In the genomic region with DNA sequence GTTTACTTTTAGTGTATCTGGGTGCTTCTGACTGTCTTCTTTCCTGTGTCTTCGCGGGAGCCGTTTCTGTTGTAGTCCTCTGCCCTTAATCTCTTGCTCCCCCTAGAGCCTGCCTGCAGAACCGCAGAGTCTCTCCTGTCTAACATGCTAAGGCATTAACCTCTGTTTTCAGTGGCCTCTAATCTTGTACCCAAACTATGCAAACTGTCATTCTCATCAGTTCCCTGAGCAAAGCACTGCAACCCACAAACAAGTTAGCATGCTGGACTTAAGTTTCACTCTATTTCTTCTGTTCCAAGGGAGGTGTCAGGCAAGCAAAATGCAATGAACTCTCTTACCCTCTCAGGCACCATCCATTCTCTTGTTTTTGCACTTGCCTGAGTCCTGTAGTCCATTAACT, we compare ENCODE assay signal across 8 cellular contexts.
DNase-seq lines count a peak whose midpoint lies in the region; ATAC-seq and TF ChIP-seq lines count a peak whose summit lies in the region.

No MANE protein-coding gene starts in this region.

- in situ Hi-C loops in astrocyte of the spinal cord (cut with HindIII; ENCODE audit: low sequenced_read_pairs) = no loop called here

- H3K4me3 ChIP-seq in astrocyte of the spinal cord (ENCODE audit: low read depth, low read length) = no peak overlapping the region

- DNase-seq in D341Med (ENCODE audit: low spot score) (peak; percentile 46), Kasumi-1 (lab: John Stamatoyannopoulos, UW) (peak; percentile 9 to 25), astrocyte of the spinal cord (ENCODE audit: low read depth, low spot score) (peak; percentile 33), lung microvascular endothelial cell (ENCODE audit: low read depth in 2 of 2) (peak; percentile 54 to 61), NCI-H1436 (lab: John Stamatoyannopoulos, UW) (no peak)
- no peak for DNase-seq in stimulated activated CD4-positive, alpha-beta T cell treated with anti-CD3 and anti-CD28 coated beads, Interleukin-4, amount 100 ng/mL, for 1 hour
- no peak for DNase-seq in activated CD4-positive, alpha-beta T cell treated with anti-CD3 and anti-CD28 coated beads, Interleukin-2, amount 50 U/mL, for 1 hour

- peak; percentile 90 for TF ChIP-seq CTCF in astrocyte of the spinal cord (IDR thresholded peaks at IDR 0.05; ENCODE audit: low read depth, low read length)

- peak; percentile 83 for ATAC-seq in GM19372 (IDR thresholded peaks at IDR 0.05; ENCODE audit: low read depth, unreplicated experiment)

Comparison
In these comparisons a context has a peak if more than half of its experiments do, and no peak if none do; other contexts are left out.
1. DNase-seq: peak in D341Med (single experiment), Kasumi-1 (2 of 2), astrocyte of the spinal cord (single experiment) and lung microvascular endothelial cell (2 of 2); none in NCI-H1436 (single experiment), stimulated activated CD4-positive, alpha-beta T cell treated with anti-CD3 and anti-CD28 coated beads, Interleukin-4, amount 100 ng/mL, for 1 hour (single experiment) and activated CD4-positive, alpha-beta T cell treated with anti-CD3 and anti-CD28 coated beads, Interleukin-2, amount 50 U/mL, for 1 hour (single experiment).